Comparison of ENCODE assay signal across 1 cellular context in the genomic region with DNA sequence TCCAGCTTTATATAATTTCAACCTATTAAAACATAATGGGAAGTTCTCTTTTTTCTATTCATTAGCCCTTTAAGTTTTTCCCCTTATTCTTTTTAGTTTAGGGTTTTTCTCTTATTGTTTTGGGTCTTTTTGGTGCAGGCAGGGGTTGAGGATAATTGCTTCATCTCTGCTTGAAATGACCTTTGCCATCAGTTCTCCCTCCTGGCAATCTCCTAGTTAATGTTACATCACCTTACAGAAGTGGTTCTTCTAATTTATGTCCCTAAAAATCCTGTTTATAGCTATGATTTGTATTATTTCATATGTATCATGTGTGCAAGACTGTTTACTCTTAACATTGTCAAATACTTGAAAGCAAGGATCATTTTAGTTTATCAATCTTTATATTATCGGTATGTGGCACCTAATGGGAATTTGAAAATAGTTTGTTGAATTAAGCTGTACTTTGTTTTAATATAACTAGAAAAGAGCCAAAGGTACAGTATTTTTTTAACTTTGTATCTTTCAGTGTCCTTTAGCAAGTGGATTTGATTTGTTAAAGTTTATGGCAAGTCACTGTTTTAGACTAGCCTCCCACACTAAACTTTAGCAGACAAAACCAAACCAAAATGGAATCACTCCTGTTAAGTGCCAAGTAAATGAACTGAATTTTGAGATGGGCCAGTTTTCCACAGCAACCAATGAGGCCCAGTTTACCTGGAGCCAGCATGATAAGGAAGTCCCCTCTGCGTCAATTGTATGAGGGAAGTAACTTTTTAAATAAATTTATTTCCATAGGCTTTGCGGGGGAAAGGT.
TF ChIP-seq lines count a peak whose summit lies in the region.

No MANE protein-coding gene starts in this region.

TF ChIP-seq in K562, 482 proteins besides CTCF, POLR2A, EP300 and RAD21 (continued from another document):
- no peak for TF ChIP-seq CEBPG (CRISPR knock-in tag; IDR thresholded peaks at IDR 0.05)
- TF ChIP-seq CEBPG (tag; conservative IDR thresholded peaks at IDR 0.05 in 1 of 2, IDR thresholded peaks at IDR 0.05 in 1 of 2), result peak; percentile 53 to 58; a peak in 2 of 4 replicates
- peak; percentile 55; the same call in 1 of the 2 replicates for TF ChIP-seq DMBX1 (CRISPR knock-in tag; IDR thresholded peaks at IDR 0.05; ENCODE audit: borderline replicate concordance)
- TF ChIP-seq, protein P1, sequence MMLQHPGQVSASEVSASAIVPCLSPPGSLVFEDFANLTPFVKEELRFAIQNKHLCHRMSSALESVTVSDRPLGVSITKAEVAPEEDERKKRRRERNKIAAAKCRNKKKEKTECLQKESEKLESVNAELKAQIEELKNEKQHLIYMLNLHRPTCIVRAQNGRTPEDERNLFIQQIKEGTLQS (IDR thresholded peaks at IDR 0.05), result 0 out of 2 replicates have a peak, but pooled peaks have one; percentile 8
- TF ChIP-seq, protein P1 (CRISPR knock-in tag; conservative IDR thresholded peaks at IDR 0.05), result no peak
- TF ChIP-seq, protein P2, sequence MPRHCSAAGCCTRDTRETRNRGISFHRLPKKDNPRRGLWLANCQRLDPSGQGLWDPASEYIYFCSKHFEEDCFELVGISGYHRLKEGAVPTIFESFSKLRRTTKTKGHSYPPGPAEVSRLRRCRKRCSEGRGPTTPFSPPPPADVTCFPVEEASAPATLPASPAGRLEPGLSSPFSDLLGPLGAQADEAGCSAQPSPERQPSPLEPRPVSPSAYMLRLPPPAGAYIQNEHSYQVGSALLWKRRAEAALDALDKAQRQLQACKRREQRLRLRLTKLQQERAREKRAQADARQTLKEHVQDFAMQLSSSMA (CRISPR knock-in tag; IDR thresholded peaks at IDR 0.05), result no peak
- no peak for TF ChIP-seq ZNF668 (CRISPR knock-in tag; IDR thresholded peaks at IDR 0.05)
- TF ChIP-seq SMAD4 (CRISPR knock-in tag; conservative IDR thresholded peaks at IDR 0.05), result 0 out of 2 replicates have a peak, but pooled peaks have one; percentile 28
